In genomic region chr10:6014241-6014761, GRCh38 we compare ENCODE assay signal across 8 cellular contexts. TPM values are rescaled to one million over a fixed set of nuclear protein-coding genes. Genes with fewer than 3 reads are reported as not detected.
DNase-seq lines count a peak whose midpoint lies in the region; ATAC-seq and TF ChIP-seq lines count a peak whose summit lies in the region.

No MANE protein-coding gene starts in this region.

- in situ Hi-C loops in Panc1 (cut with HindIII; ENCODE audit: low pct_unique_long_range_greater_than_20kb, low sequenced_read_pairs), result no loop called here

- H3K4me1 Mint-ChIP-seq in activated naive CD8-positive, alpha-beta T cell (ENCODE audit: low read depth), result peaks cover 55% of the 10 kb centered on the region

- no peaks in the 10 kb centered on the region for H3K36me3 ChIP-seq in Panc1 (ENCODE audit: control insufficient read depth, insufficient read depth, low read length)
- H3K36me3 ChIP-seq in heart right ventricle, result no peaks in the 10 kb centered on the region

- H3K9me3 Mint-ChIP-seq in activated naive CD8-positive, alpha-beta T cell (ENCODE audit: low read depth), result no peaks in the 10 kb centered on the region

- TF ChIP-seq CTCF in Panc1 (IDR thresholded peaks at IDR 0.05) (peak; percentile 80), heart right ventricle (IDR thresholded peaks at IDR 0.05) (peak; percentile 52 to 88 (median 79)), retinal pigment epithelial cell (conservative IDR thresholded peaks at IDR 0.05; ENCODE audit: low read depth, low read length) (peak; percentile 78)

- intact Hi-C loops in Panc1 (cut with micrococcal nuclease; ENCODE audit: unreplicated experiment) (no loop called here), heart right ventricle (cut with DNase I) (loop anchor here in 9 of 10 donors (1.0 to 10.0 kb wide), 11 partner anchors 36 to 390 kb away; partner anchors contain the start of genes RBM17 (in 4 of the 9) and IL15RA (in 1 of the 9))

- H3K36me3 Mint-ChIP-seq in activated naive CD8-positive, alpha-beta T cell, result peaks cover 35% of the 10 kb centered on the region

- ATAC-seq in HG02798 (IDR thresholded peaks at IDR 0.05; ENCODE audit: poor library complexity, unreplicated experiment) (peak; percentile 50), Panc1 (peak; percentile 83), heart right ventricle (peak in 7 of 8 donors; percentile 23 to 63 (median 55)), GM21515 (IDR thresholded peaks at IDR 0.05; ENCODE audit: unreplicated experiment) (no peak)

- DNase-seq in NCI-H1417 (lab: John Stamatoyannopoulos, UW), result peak; percentile 0 to 54 (median 8)
- DNase-seq in NCI-H1417 treated with DMSO at 0.1 percent for 48 hours (lab: John Stamatoyannopoulos, UW), result no peak
- DNase-seq in Panc1 (ENCODE audit: low read depth, low spot score), result peak; percentile 13
- peak in 1 of 2 donors; percentile 75 for DNase-seq in heart right ventricle
- no peak for DNase-seq in retinal pigment epithelial cell (ENCODE audit: low read depth)

- BruUV-seq in Panc1 (replicated peaks; lab: Mats Ljungman, UMichigan), result no TSS peak

- H3K4me1 ChIP-seq in Panc1 (ENCODE audit: control insufficient read depth, insufficient read depth, low read length) (no peaks in the 10 kb centered on the region), heart right ventricle (peaks cover 0 to 21% (median 8%) of the 10 kb centered on the region in 9 donors)

- H3K9me3 ChIP-seq in Panc1 (ENCODE audit: control insufficient read depth, insufficient read depth, low read depth, low read length), result no peaks in the 10 kb centered on the region
- H3K9me3 ChIP-seq in heart right ventricle, result no peaks in the 10 kb centered on the region

- CTCF ChIA-PET in Panc1 (lab: Charles Lee), result interaction anchor here (0.7 kb wide), 1 partner anchor 13 kb away, joined by 7 read pairs; no protein-coding TSS in a partner anchor

- H3K27ac ChIP-seq in Panc1 (ENCODE audit: low read length), result no peak overlapping the region
- H3K27ac ChIP-seq in heart right ventricle, result peak overlapping the region in 2 of 10 donors; percentile 11 to 48

- H3K27ac Mint-ChIP-seq in activated naive CD8-positive, alpha-beta T cell, result peak overlapping the region; percentile 94

- H3K4me3 ChIP-seq in Panc1 (ENCODE audit: low read depth in 2 of 2, low read length in 2 of 2) (no peak overlapping the region), heart right ventricle (peak overlapping the region in 1 of 10 donors; percentile 33), retinal pigment epithelial cell (ENCODE audit: low read length) (no peak overlapping the region)

- H3K27me3 ChIP-seq in Panc1 (ENCODE audit: control insufficient read depth, insufficient read depth, low read length), result no peaks in the 10 kb centered on the region
- no peaks in the 10 kb centered on the region for H3K27me3 ChIP-seq in heart right ventricle

- POLR2A ChIA-PET in Panc1 (lab: Charles Lee), result no interaction called here

- 50 to 67% methylated on average over 6 of the region's 6 CpGs for WGBS in heart right ventricle, 2 donors

- H3K27me3 Mint-ChIP-seq in activated naive CD8-positive, alpha-beta T cell, result no peaks in the 10 kb centered on the region

- H3K4me3 Mint-ChIP-seq in activated naive CD8-positive, alpha-beta T cell, result peak overlapping the region; percentile 42

RNA-seq across cellular contexts. Expression of gene IL15RA, which starts 37.0 kb away (rescaled TPM):
- total RNA-seq in Panc1 (2021; ENCODE audit: unreplicated experiment) (11.0 TPM), heart right ventricle (10 to 100 TPM in 3 of 10 donors, 1 to 10 TPM in 7; 3.5 to 21.0 (median 5.6) TPM)
- 11.1 TPM for polyA plus RNA-seq in Panc1 (2012; ENCODE audit: insufficient read length)
- polyA plus RNA-seq in heart right ventricle, result 10 to 100 TPM; 11.7 to 18.7 TPM

RNA-seq across cellular contexts. Expression of gene IL2RA, which starts 47.9 kb away (rescaled TPM):
- total RNA-seq in Panc1 (2021; ENCODE audit: unreplicated experiment) (0.33 TPM), heart right ventricle (1 to 10 TPM in 5 of 10 donors, under 1 TPM in 5; 0.19 to 9.1 (median 1.0) TPM)
- not detected for polyA plus RNA-seq in Panc1 (2012; ENCODE audit: insufficient read length)
- polyA plus RNA-seq in heart right ventricle, result under 1 TPM; 0.36 to 0.73 TPM

Comparison
In these comparisons a context has a peak if more than half of its experiments do, and no peak if none do; other contexts are left out.
1. DNase-seq: peak in NCI-H1417 (3 of 3) and Panc1 (single experiment); none in NCI-H1417 treated with DMSO at 0.1 percent for 48 hours (single experiment) and retinal pigment epithelial cell (single experiment).
2. Peak in every context shown above with its lines, with median percentiles within 50 percentile points of each other: CTCF ChIP-seq.